ENCODE assay signal across 1 cellular context in the genomic region with DNA sequence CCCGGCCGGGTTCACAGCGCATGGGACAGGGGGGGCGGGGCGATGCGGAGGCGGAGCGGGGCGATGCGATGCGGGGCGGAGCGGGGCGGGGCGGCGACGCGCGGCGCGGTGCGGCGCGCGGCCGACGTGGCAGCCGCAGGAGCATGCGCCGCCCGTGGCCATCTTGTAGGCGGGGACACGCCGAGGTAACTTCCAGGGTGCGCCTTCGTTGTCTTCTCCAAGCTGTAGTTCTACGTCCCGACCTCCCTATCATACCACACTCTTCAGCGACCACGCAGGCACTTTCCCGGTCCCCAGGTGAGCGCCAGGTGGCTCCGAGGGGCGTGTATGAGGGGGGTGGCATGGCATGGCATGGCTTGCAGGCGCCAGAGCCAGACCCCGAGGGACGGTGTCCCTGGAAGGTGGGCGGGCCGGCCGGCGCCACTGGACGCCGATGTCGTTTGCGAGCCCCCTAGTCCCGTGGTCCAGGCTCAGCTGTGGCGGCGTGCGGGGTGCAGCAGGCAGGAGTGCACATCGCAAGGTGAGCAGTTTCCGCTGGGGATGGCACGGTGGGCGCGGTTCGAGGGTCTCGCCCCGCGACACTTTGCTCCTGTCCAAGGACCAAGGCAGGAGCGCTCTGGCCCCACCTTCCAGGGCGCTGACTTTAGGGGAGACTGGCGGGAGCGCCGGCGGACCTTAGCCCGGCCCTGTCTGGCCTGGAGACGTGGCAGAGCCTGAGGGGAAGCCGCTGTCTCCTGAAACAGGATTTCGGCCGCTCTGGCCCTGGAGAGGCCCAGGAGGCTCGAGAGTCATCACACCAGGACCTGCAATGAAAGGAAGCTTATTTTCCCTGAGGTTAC.
A peak's percentile ranks its signal among the peaks of the same experiment; 100 is the strongest.
TF ChIP-seq lines count a peak whose summit lies in the region.

A gene (plus strand): TSS at position 161 of the 839 bp plus-strand sequence. CDS start 5,840 bp downstream, outside the sequence.

TF ChIP-seq in K562, 482 proteins besides CTCF, POLR2A, EP300 and RAD21 (continued from another document and continues in another):
- no peak for TF ChIP-seq POLR3A (IDR thresholded peaks at IDR 0.05; ENCODE audit: borderline replicate concordance, extremely low read depth, insufficient read depth, insufficient read length)
- TF ChIP-seq CTBP1 (IDR thresholded peaks at IDR 0.05; ENCODE audit: borderline replicate concordance) = peak; percentile 10; the same call in 1 of the 2 replicates
- TF ChIP-seq, protein P1, sequence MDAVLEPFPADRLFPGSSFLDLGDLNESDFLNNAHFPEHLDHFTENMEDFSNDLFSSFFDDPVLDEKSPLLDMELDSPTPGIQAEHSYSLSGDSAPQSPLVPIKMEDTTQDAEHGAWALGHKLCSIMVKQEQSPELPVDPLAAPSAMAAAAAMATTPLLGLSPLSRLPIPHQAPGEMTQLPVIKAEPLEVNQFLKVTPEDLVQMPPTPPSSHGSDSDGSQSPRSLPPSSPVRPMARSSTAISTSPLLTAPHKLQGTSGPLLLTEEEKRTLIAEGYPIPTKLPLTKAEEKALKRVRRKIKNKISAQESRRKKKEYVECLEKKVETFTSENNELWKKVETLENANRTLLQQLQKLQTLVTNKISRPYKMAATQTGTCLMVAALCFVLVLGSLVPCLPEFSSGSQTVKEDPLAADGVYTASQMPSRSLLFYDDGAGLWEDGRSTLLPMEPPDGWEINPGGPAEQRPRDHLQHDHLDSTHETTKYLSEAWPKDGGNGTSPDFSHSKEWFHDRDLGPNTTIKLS (IDR thresholded peaks at IDR 0.05; ENCODE audit: borderline replicate concordance, low read depth) = peak; percentile 93
- TF ChIP-seq, protein P2, sequence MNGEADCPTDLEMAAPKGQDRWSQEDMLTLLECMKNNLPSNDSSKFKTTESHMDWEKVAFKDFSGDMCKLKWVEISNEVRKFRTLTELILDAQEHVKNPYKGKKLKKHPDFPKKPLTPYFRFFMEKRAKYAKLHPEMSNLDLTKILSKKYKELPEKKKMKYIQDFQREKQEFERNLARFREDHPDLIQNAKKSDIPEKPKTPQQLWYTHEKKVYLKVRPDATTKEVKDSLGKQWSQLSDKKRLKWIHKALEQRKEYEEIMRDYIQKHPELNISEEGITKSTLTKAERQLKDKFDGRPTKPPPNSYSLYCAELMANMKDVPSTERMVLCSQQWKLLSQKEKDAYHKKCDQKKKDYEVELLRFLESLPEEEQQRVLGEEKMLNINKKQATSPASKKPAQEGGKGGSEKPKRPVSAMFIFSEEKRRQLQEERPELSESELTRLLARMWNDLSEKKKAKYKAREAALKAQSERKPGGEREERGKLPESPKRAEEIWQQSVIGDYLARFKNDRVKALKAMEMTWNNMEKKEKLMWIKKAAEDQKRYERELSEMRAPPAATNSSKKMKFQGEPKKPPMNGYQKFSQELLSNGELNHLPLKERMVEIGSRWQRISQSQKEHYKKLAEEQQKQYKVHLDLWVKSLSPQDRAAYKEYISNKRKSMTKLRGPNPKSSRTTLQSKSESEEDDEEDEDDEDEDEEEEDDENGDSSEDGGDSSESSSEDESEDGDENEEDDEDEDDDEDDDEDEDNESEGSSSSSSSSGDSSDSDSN (IDR thresholded peaks at IDR 0.05; ENCODE audit: borderline replicate concordance in 1 of 2, low read depth in 2 of 2, low read length in 2 of 2) = peak; percentile 44 to 95; a peak in 3 of 4 replicates
- TF ChIP-seq, protein P3, sequence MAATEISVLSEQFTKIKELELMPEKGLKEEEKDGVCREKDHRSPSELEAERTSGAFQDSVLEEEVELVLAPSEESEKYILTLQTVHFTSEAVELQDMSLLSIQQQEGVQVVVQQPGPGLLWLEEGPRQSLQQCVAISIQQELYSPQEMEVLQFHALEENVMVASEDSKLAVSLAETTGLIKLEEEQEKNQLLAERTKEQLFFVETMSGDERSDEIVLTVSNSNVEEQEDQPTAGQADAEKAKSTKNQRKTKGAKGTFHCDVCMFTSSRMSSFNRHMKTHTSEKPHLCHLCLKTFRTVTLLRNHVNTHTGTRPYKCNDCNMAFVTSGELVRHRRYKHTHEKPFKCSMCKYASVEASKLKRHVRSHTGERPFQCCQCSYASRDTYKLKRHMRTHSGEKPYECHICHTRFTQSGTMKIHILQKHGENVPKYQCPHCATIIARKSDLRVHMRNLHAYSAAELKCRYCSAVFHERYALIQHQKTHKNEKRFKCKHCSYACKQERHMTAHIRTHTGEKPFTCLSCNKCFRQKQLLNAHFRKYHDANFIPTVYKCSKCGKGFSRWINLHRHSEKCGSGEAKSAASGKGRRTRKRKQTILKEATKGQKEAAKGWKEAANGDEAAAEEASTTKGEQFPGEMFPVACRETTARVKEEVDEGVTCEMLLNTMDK (IDR thresholded peaks at IDR 0.05; ENCODE audit: borderline replicate concordance, insufficient read depth, low read depth, low read length, poor library complexity, severe bottlenecking) = no peak
- no peak for TF ChIP-seq ZNF507 (tag; conservative IDR thresholded peaks at IDR 0.05)
- TF ChIP-seq, protein P4, sequence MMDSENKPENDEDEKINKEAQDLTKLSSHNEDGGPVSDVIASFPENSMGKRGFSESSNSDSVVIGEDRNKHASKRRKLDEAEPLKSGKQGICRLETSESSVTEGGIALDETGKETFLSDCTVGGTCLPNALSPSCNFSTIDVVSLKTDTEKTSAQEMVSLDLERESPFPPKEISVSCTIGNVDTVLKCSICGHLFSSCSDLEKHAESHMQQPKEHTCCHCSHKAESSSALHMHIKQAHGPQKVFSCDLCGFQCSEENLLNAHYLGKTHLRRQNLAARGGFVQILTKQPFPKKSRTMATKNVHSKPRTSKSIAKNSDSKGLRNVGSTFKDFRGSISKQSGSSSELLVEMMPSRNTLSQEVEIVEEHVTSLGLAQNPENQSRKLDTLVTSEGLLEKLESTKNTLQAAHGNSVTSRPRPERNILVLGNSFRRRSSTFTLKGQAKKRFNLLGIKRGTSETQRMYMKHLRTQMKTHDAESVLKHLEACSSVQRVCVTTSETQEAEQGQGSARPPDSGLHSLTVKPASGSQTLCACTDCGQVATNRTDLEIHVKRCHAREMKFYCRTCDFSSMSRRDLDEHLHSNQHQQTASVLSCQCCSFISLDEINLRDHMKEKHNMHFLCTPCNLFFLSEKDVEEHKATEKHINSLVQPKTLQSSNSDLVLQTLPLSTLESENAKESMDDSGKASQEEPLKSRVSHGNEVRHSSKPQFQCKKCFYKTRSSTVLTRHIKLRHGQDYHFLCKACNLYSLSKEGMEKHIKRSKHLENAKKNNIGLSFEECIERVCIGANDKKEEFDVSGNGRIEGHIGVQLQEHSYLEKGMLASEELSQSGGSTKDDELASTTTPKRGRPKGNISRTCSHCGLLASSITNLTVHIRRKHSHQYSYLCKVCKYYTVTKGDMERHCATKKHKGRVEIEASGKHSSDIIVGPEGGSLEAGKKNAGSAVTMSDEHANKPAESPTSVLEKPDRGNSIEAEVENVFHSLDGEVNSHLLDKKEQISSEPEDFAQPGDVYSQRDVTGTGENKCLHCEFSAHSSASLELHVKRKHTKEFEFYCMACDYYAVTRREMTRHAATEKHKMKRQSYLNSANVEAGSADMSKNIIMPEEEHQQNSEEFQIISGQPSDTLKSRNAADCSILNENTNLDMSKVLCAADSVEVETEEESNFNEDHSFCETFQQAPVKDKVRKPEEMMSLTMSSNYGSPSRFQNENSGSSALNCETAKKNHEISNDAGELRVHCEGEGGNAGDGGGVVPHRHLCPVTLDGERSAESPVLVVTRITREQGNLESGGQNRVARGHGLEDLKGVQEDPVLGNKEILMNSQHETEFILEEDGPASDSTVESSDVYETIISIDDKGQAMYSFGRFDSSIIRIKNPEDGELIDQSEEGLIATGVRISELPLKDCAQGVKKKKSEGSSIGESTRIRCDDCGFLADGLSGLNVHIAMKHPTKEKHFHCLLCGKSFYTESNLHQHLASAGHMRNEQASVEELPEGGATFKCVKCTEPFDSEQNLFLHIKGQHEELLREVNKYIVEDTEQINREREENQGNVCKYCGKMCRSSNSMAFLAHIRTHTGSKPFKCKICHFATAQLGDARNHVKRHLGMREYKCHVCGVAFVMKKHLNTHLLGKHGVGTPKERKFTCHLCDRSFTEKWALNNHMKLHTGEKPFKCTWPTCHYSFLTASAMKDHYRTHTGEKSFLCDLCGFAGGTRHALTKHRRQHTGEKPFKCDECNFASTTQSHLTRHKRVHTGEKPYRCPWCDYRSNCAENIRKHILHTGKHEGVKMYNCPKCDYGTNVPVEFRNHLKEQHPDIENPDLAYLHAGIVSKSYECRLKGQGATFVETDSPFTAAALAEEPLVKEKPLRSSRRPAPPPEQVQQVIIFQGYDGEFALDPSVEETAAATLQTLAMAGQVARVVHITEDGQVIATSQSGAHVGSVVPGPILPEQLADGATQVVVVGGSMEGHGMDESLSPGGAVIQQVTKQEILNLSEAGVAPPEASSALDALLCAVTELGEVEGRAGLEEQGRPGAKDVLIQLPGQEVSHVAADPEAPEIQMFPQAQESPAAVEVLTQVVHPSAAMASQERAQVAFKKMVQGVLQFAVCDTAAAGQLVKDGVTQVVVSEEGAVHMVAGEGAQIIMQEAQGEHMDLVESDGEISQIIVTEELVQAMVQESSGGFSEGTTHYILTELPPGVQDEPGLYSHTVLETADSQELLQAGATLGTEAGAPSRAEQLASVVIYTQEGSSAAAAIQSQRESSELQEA (IDR thresholded peaks at IDR 0.05; ENCODE audit: low read depth) = no peak
- TF ChIP-seq CBX2 (IDR thresholded peaks at IDR 0.05; ENCODE audit: insufficient read depth, low read length, poor library complexity, severe bottlenecking) = no peak
- peak; percentile 97 for TF ChIP-seq ZFX (CRISPR knock-in tag; IDR thresholded peaks at IDR 0.05)
- TF ChIP-seq HDAC1 (IDR thresholded peaks at IDR 0.05) = peak in 1 of 2 experiments; percentile 83; a peak in 2 of 4 replicates
- no peak for TF ChIP-seq WHSC1 (IDR thresholded peaks at IDR 0.05; ENCODE audit: low read length)
- TF ChIP-seq CBFB (CRISPR knock-in tag; IDR thresholded peaks at IDR 0.05) = 0 out of 2 replicates have a peak, but pooled peaks have one; percentile 54
- no peak for TF ChIP-seq GATA2 (CRISPR knock-in tag; IDR thresholded peaks at IDR 0.05)
- TF ChIP-seq LCOR (CRISPR knock-in tag; IDR thresholded peaks at IDR 0.05) = no peak
- no peak for TF ChIP-seq TCF3 (CRISPR knock-in tag; IDR thresholded peaks at IDR 0.05)
- TF ChIP-seq ZNF324 (CRISPR knock-in tag; IDR thresholded peaks at IDR 0.05) = no peak
- TF ChIP-seq, protein P5, sequence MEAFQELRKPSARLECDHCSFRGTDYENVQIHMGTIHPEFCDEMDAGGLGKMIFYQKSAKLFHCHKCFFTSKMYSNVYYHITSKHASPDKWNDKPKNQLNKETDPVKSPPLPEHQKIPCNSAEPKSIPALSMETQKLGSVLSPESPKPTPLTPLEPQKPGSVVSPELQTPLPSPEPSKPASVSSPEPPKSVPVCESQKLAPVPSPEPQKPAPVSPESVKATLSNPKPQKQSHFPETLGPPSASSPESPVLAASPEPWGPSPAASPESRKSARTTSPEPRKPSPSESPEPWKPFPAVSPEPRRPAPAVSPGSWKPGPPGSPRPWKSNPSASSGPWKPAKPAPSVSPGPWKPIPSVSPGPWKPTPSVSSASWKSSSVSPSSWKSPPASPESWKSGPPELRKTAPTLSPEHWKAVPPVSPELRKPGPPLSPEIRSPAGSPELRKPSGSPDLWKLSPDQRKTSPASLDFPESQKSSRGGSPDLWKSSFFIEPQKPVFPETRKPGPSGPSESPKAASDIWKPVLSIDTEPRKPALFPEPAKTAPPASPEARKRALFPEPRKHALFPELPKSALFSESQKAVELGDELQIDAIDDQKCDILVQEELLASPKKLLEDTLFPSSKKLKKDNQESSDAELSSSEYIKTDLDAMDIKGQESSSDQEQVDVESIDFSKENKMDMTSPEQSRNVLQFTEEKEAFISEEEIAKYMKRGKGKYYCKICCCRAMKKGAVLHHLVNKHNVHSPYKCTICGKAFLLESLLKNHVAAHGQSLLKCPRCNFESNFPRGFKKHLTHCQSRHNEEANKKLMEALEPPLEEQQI (IDR thresholded peaks at IDR 0.05) = no peak
- no peak for TF ChIP-seq SMAD2 (IDR thresholded peaks at IDR 0.05; ENCODE audit: low read depth, low read length)
- no peak for TF ChIP-seq ZNF184 (CRISPR knock-in tag; IDR thresholded peaks at IDR 0.05)
- TF ChIP-seq NFE2L1 (tag; IDR thresholded peaks at IDR 0.05; ENCODE audit: borderline replicate concordance, low read depth) = no peak
- no peak for TF ChIP-seq ARID2 (IDR thresholded peaks at IDR 0.05)
- no peak for TF ChIP-seq OTX1 (CRISPR knock-in tag; IDR thresholded peaks at IDR 0.05)
- TF ChIP-seq, protein P6, sequence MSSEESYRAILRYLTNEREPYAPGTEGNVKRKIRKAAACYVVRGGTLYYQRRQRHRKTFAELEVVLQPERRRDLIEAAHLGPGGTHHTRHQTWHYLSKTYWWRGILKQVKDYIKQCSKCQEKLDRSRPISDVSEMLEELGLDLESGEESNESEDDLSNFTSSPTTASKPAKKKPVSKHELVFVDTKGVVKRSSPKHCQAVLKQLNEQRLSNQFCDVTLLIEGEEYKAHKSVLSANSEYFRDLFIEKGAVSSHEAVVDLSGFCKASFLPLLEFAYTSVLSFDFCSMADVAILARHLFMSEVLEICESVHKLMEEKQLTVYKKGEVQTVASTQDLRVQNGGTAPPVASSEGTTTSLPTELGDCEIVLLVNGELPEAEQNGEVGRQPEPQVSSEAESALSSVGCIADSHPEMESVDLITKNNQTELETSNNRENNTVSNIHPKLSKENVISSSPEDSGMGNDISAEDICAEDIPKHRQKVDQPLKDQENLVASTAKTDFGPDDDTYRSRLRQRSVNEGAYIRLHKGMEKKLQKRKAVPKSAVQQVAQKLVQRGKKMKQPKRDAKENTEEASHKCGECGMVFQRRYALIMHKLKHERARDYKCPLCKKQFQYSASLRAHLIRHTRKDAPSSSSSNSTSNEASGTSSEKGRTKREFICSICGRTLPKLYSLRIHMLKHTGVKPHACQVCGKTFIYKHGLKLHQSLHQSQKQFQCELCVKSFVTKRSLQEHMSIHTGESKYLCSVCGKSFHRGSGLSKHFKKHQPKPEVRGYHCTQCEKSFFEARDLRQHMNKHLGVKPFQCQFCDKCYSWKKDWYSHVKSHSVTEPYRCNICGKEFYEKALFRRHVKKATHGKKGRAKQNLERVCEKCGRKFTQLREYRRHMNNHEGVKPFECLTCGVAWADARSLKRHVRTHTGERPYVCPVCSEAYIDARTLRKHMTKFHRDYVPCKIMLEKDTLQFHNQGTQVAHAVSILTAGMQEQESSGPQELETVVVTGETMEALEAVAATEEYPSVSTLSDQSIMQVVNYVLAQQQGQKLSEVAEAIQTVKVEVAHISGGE (CRISPR knock-in tag; IDR thresholded peaks at IDR 0.05) = no peak
- TF ChIP-seq TCF7 (IDR thresholded peaks at IDR 0.05; ENCODE audit: borderline replicate concordance) = no peak
- TF ChIP-seq IFI16 (CRISPR knock-in tag; IDR thresholded peaks at IDR 0.05) = no peak
- TF ChIP-seq CHD1 (IDR thresholded peaks at IDR 0.05; ENCODE audit: low read length) = no peak
- TF ChIP-seq, protein P7, sequence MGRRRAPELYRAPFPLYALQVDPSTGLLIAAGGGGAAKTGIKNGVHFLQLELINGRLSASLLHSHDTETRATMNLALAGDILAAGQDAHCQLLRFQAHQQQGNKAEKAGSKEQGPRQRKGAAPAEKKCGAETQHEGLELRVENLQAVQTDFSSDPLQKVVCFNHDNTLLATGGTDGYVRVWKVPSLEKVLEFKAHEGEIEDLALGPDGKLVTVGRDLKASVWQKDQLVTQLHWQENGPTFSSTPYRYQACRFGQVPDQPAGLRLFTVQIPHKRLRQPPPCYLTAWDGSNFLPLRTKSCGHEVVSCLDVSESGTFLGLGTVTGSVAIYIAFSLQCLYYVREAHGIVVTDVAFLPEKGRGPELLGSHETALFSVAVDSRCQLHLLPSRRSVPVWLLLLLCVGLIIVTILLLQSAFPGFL (CRISPR knock-in tag; IDR thresholded peaks at IDR 0.05) = no peak
- TF ChIP-seq FOSL1 (tag; conservative IDR thresholded peaks at IDR 0.05) = no peak
- TF ChIP-seq GABPA (tag; conservative IDR thresholded peaks at IDR 0.05; ENCODE audit: low read depth) = no peak
- TF ChIP-seq RBM15 (IDR thresholded peaks at IDR 0.05; ENCODE audit: insufficient read depth, low read length) = no peak
- TF ChIP-seq HNRNPL (IDR thresholded peaks at IDR 0.05; ENCODE audit: low read depth, low read length) = no peak
- TF ChIP-seq TBP (optimal IDR thresholded peaks at IDR 0.05; ENCODE audit: low read depth, low read length) = peak; percentile 66
